Comparison of ENCODE assay signal across 9 cellular contexts in genomic region chr20:45347936-45348809, GRCh38. TPM values are rescaled to one million over a fixed set of nuclear protein-coding genes. Genes with fewer than 3 reads are reported as not detected.
DNase-seq lines count a peak whose midpoint lies in the region; ATAC-seq and TF ChIP-seq lines count a peak whose summit lies in the region.
"Had no signal": no experiment of that assay in that cellular context is flagged by ENCODE, and none has a peak within 500 bp of the region (broad histone marks: within the 10 kb centered on the region; RNA-seq: fewer than 3 reads in every experiment).

SDC4 (minus strand) TSS chr20:45348424; CDS start chr20:45348384, 40 bp downstream.

- no peaks in the 10 kb centered on the region for H3K9me3 Mint-ChIP-seq in effector memory CD8-positive, alpha-beta T cell

- no peaks in the 10 kb centered on the region for H3K27me3 ChIP-seq in mesendoderm (ENCODE audit: insufficient read depth, low read length, poor library complexity)

- in situ Hi-C loops in GM13976 (cut with MboI; ENCODE audit: low sequenced_read_pairs, unreplicated experiment) = no loop called here

- TF ChIP-seq CTCF in GM13976 (IDR thresholded peaks at IDR 0.05; ENCODE audit: borderline replicate concordance, control extremely low read depth, extremely low read depth, insufficient read depth, missing control alignments) = no peak

- H3K23ac ChIP-seq in mesendoderm (ENCODE audit: low read length) = no peak within 1 kb of the TSS

- no peak within 1 kb of the TSS for H2BK15ac ChIP-seq in mesendoderm (replicated peaks; ENCODE audit: low read depth)

- peak within 1 kb of the TSS; percentile 71 for H3K18ac ChIP-seq in mesendoderm (ENCODE audit: low read length)

- H3K4ac ChIP-seq in mesendoderm (ENCODE audit: low read depth, low read length) = peak within 1 kb of the TSS; percentile 82

- peak within 1 kb of the TSS; percentile 92 for H3K56ac ChIP-seq in mesendoderm (ENCODE audit: low read length)

- no peak within 1 kb of the TSS for H3K27ac ChIP-seq in mesendoderm (ENCODE audit: low read depth, low read length)
- H3K27ac ChIP-seq: neutrophil had no signal

- H2BK5ac ChIP-seq in mesendoderm (ENCODE audit: low read length) = peak within 1 kb of the TSS; percentile 45

- peaks cover 14% of the 10 kb centered on the region for H3K79me1 ChIP-seq in mesendoderm (ENCODE audit: low read length)

- H3K36me3 ChIP-seq in mesendoderm (ENCODE audit: control insufficient read depth, insufficient read depth, low read length) = no peaks in the 10 kb centered on the region
- H3K36me3 ChIP-seq: neutrophil had no signal

- no CpG with 5 or more reads among the region's 78 CpGs for WGBS in mesendoderm (ENCODE audit: extremely low coverage, insufficient coverage, low lambda C conversion rate)

- DNase-seq in GM13976 (ENCODE audit: low spot score) = peak; percentile 67
- peak; percentile 74 for DNase-seq in NCI-H226
- DNase-seq in activated CD8-positive, alpha-beta memory T cell treated with anti-CD3 and anti-CD28 coated beads for 4 hours (ENCODE audit: low read depth in 2 of 2) = peak; percentile 37 to 41
- peak; percentile 28 to 50 (median 47) for DNase-seq in effector memory CD8-positive, alpha-beta T cell
- DNase-seq in mesendoderm = peak; percentile 59
- DNase-seq in stimulated activated CD8-positive, alpha-beta memory T cell treated with anti-CD3 and anti-CD28 coated beads, Interleukin-15, amount 100 ng/mL, for 4 hours (ENCODE audit: low read depth in 2 of 2) = peak; percentile 46 to 47

- H2BK120ac ChIP-seq in mesendoderm (ENCODE audit: low read depth, low read length) = no peak within 1 kb of the TSS

- peak; percentile 90 for ATAC-seq in effector memory CD8-positive, alpha-beta T cell (replicated peaks)
- ATAC-seq in HG02759 (IDR thresholded peaks at IDR 0.05; ENCODE audit: unreplicated experiment) (no peak), HG02973 (IDR thresholded peaks at IDR 0.05; ENCODE audit: unreplicated experiment) (no peak)

- peak within 1 kb of the TSS; percentile 39 for H3K4me2 ChIP-seq in mesendoderm (ENCODE audit: low read length)

- peak within 1 kb of the TSS; percentile 72 for H3K9ac ChIP-seq in mesendoderm (ENCODE audit: low read length)

- no peaks in the 10 kb centered on the region for H3K36me3 Mint-ChIP-seq in effector memory CD8-positive, alpha-beta T cell (ENCODE audit: insufficient read depth)

- H3K4me1 ChIP-seq in mesendoderm (ENCODE audit: control insufficient read depth, low read depth, low read length) = peaks cover 30% of the 10 kb centered on the region

- H4K5ac ChIP-seq in mesendoderm (ENCODE audit: low read length) = no peak within 1 kb of the TSS

- no peak within 1 kb of the TSS for H4K8ac ChIP-seq in mesendoderm (ENCODE audit: low read depth, low read length)

- no peaks in the 10 kb centered on the region for H3K27me3 Mint-ChIP-seq in effector memory CD8-positive, alpha-beta T cell

- H3K79me2 ChIP-seq in mesendoderm (ENCODE audit: control insufficient read depth, insufficient read depth, low read length) = peaks cover 38% of the 10 kb centered on the region

- H3K4me3 ChIP-seq in mesendoderm (ENCODE audit: low read length) = peak within 1 kb of the TSS; percentile 70

- H3K4me3 Mint-ChIP-seq in effector memory CD8-positive, alpha-beta T cell = peak within 1 kb of the TSS; percentile 81 to 82

- peaks cover 8 to 17% of the 10 kb centered on the region in 2 donors for H3K4me1 Mint-ChIP-seq in effector memory CD8-positive, alpha-beta T cell (ENCODE audit: low read depth in 2 of 2)

- H3K27ac Mint-ChIP-seq in effector memory CD8-positive, alpha-beta T cell = peak within 1 kb of the TSS; percentile 67 to 81

- H2AK5ac ChIP-seq in mesendoderm (ENCODE audit: low read length) = no peak within 1 kb of the TSS

RNA-seq across cellular contexts. Expression of gene SDC4, which starts in this region (rescaled TPM):
- 33.0 TPM for polyA plus RNA-seq in mesendoderm (2013, experiment 1 of 2)
- polyA plus RNA-seq in mesendoderm (2013, experiment 2 of 2) = 33.2 TPM
